Comparison of ENCODE assay signal across 16 cellular contexts in genomic region chr3:41207355-41207754, GRCh38. TPM values are rescaled to one million over a fixed set of nuclear protein-coding genes. Genes with fewer than 3 reads are reported as not detected.
DNase-seq lines count a peak whose midpoint lies in the region; ATAC-seq and TF ChIP-seq lines count a peak whose summit lies in the region.
"Had no signal": no experiment of that assay in that cellular context is flagged by ENCODE, and none has a peak within 500 bp of the region (broad histone marks: within the 10 kb centered on the region; RNA-seq: fewer than 3 reads in every experiment).

No MANE protein-coding gene starts in this region.

- no peak overlapping the region for H3K9ac ChIP-seq in iPS-20b (ENCODE audit: low read depth, low read length)

- intact Hi-C loops in left ventricle myocardium inferior (cut with micrococcal nuclease) (loop anchor here (10.0 kb wide), 1 partner anchor 233 kb away; no protein-coding TSS in a partner anchor), right cardiac atrium (cut with DNase I) (loop anchor here in 1 of 4 donors (10.0 kb wide), 2 partner anchors 323 to 623 kb away; no protein-coding TSS in a partner anchor)

- TF ChIP-seq CTCF in left ventricle myocardium inferior (IDR thresholded peaks at IDR 0.05; ENCODE audit: borderline replicate concordance) (no peak), type B pancreatic cell (conservative IDR thresholded peaks at IDR 0.05) (no peak)

- peaks cover 24% of the 10 kb centered on the region for H3K9me3 Mint-ChIP-seq in type B pancreatic cell
- H3K9me3 Mint-ChIP-seq: T-cell had no signal

- WGBS in right cardiac atrium = 22% methylated on average over 1 of the region's 1 CpG

- peak overlapping the region; percentile 21 for H3K27ac ChIP-seq in left ventricle myocardium inferior (replicated peaks)
- no peak overlapping the region for H3K27ac ChIP-seq in right cardiac atrium (ENCODE audit: low read length)
- no peak overlapping the region for H3K27ac ChIP-seq in iPS-20b (ENCODE audit: low read length)
- H3K27ac ChIP-seq: dorsolateral prefrontal cortex, PC-9 had no signal

- H3K4me3 Mint-ChIP-seq in T-helper 17 cell (peak overlapping the region; percentile 66), type B pancreatic cell (peak overlapping the region; percentile 47)

- no peak for ATAC-seq in right cardiac atrium
- no peak for ATAC-seq in T-helper 17 cell
- no peak for ATAC-seq in HG03354 (IDR thresholded peaks at IDR 0.05; ENCODE audit: poor library complexity, severe bottlenecking, unreplicated experiment)
- no peak for ATAC-seq in GM21786 (IDR thresholded peaks at IDR 0.05; ENCODE audit: unreplicated experiment)

- no peaks in the 10 kb centered on the region for H3K27me3 ChIP-seq in left ventricle myocardium inferior (ENCODE audit: low read depth)
- H3K27me3 ChIP-seq in right cardiac atrium (ENCODE audit: control insufficient read depth, insufficient read depth) = no peaks in the 10 kb centered on the region
- H3K27me3 ChIP-seq in iPS-20b (ENCODE audit: insufficient read depth, low read length) = no peaks in the 10 kb centered on the region
- H3K27me3 ChIP-seq: dorsolateral prefrontal cortex had no signal

- H3K4me1 Mint-ChIP-seq in T-helper 17 cell (peaks cover 66% of the 10 kb centered on the region), type B pancreatic cell (ENCODE audit: unreplicated experiment) (peaks cover 55% of the 10 kb centered on the region)

- no peak overlapping the region for H3K4me3 ChIP-seq in left ventricle myocardium inferior
- H3K4me3 ChIP-seq in right cardiac atrium (ENCODE audit: low read length) = no peak overlapping the region
- H3K4me3 ChIP-seq in iPS-20b (ENCODE audit: low read length) = peak overlapping the region; percentile 12; the same call in 1 of the 2 replicates
- H3K4me3 ChIP-seq: dorsolateral prefrontal cortex, PC-9 had no signal

- H3K27me3 Mint-ChIP-seq in T-helper 17 cell = no peaks in the 10 kb centered on the region
- H3K27me3 Mint-ChIP-seq in type B pancreatic cell = no peaks in the 10 kb centered on the region
- H3K27me3 Mint-ChIP-seq: T-cell had no signal

- DNase-seq in left ventricle myocardium inferior (no peak), right cardiac atrium (no peak), T-helper 17 cell (no peak), type B pancreatic cell (ENCODE audit: extremely low spot score, unreplicated experiment) (no peak), retina (no peak)
- DNase-seq: activated T-cell treated with anti-CD3 and anti-CD28 coated beads, Interleukin-2, amount 50 U/mL, for 48 hours; aorta; dorsolateral prefrontal cortex; hypothalamus; NCI-H2081; NCI-H526 treated with DMSO at 0.1 percent for 48 hours; PC-9; T-cell had no signal

- H3K4me1 ChIP-seq in left ventricle myocardium inferior = peaks cover 91% of the 10 kb centered on the region
- H3K4me1 ChIP-seq in right cardiac atrium (ENCODE audit: control insufficient read depth, insufficient read depth, low read length) = peaks cover 3% of the 10 kb centered on the region
- peaks cover 61% of the 10 kb centered on the region for H3K4me1 ChIP-seq in iPS-20b (ENCODE audit: insufficient read depth, low read length)

- H3K36me3 ChIP-seq in left ventricle myocardium inferior (no peaks in the 10 kb centered on the region), iPS-20b (ENCODE audit: insufficient read depth, low read depth, low read length) (peaks cover 4% of the 10 kb centered on the region; the same call in 1 of the 2 replicates)

- H3K27ac Mint-ChIP-seq in T-helper 17 cell (peak overlapping the region; percentile 4), type B pancreatic cell (peak overlapping the region; percentile 34)

- H3K36me3 Mint-ChIP-seq in T-helper 17 cell (ENCODE audit: low read depth) (no peaks in the 10 kb centered on the region), type B pancreatic cell (peaks cover 32% of the 10 kb centered on the region)

- H3K9me3 ChIP-seq in left ventricle myocardium inferior (replicated peaks) (no peaks in the 10 kb centered on the region), right cardiac atrium (ENCODE audit: control insufficient read depth, low read length) (no peaks in the 10 kb centered on the region), T-helper 17 cell (ENCODE audit: control insufficient read depth, low read length, poor library complexity, severe bottlenecking) (no peaks in the 10 kb centered on the region), iPS-20b (ENCODE audit: insufficient read depth, low read depth, low read length) (no peaks in the 10 kb centered on the region)

RNA-seq across cellular contexts. Expression of gene CTNNB1, which starts 8.1 kb away (rescaled TPM):
- 164 TPM for total RNA-seq in left ventricle myocardium inferior
- total RNA-seq in right cardiac atrium = 100 to 1,000 TPM; 154 to 263 (median 180) TPM
- 53.5 TPM for polyA plus RNA-seq in right cardiac atrium
- 100 to 1,000 TPM; 161 to 177 TPM for total RNA-seq in T-helper 17 cell
- 438 and 471 TPM in 2 replicates for total RNA-seq in type B pancreatic cell (ENCODE audit: low replicate concordance)
